20 cellular contexts compared by ENCODE assay signal in genomic region chr14:89184952-89185351, GRCh38.
DNase-seq lines count a peak whose midpoint lies in the region; TF ChIP-seq lines count a peak whose summit lies in the region.
"Had no signal": no experiment of that assay in that cellular context is flagged by ENCODE, and none has a peak within 500 bp of the region (broad histone marks: within the 10 kb centered on the region; RNA-seq: fewer than 3 reads in every experiment).

No MANE protein-coding gene starts in this region.

- H3K36me3 Mint-ChIP-seq in activated T-cell treated with anti-CD3 and anti-CD28 coated beads, Interleukin-2, amount 50 U/mL, for 24 hours (ENCODE audit: low read depth): peaks cover 53% of the 10 kb centered on the region
- H3K36me3 Mint-ChIP-seq in mesothelial cell of epicardium (peaks cover 14% of the 10 kb centered on the region), CD14-positive monocyte (peaks cover 63 to 75% of the 10 kb centered on the region in 2 donors)

- no peaks in the 10 kb centered on the region for H3K36me3 ChIP-seq in tibial artery
- H3K36me3 ChIP-seq: breast epithelium had no signal

- H3K4me1 Mint-ChIP-seq in activated T-cell treated with anti-CD3 and anti-CD28 coated beads, Interleukin-2, amount 50 U/mL, for 24 hours (ENCODE audit: low read depth): peaks cover 10% of the 10 kb centered on the region
- H3K4me1 Mint-ChIP-seq in mesothelial cell of epicardium: peaks cover 39% of the 10 kb centered on the region
- H3K4me1 Mint-ChIP-seq in CD14-positive monocyte: peaks cover 11% of the 10 kb centered on the region

- H3K27me3 ChIP-seq in tibial artery: no peaks in the 10 kb centered on the region
- H3K27me3 ChIP-seq: breast epithelium, tibial nerve had no signal

- no peaks in the 10 kb centered on the region for H3K9me3 ChIP-seq in tibial artery
- H3K9me3 ChIP-seq: A549, breast epithelium, lower lobe of right lung, tibial nerve had no signal

- no peaks in the 10 kb centered on the region for H3K9me3 Mint-ChIP-seq in activated T-cell treated with anti-CD3 and anti-CD28 coated beads, Interleukin-2, amount 50 U/mL, for 24 hours
- H3K9me3 Mint-ChIP-seq in mesothelial cell of epicardium (no peaks in the 10 kb centered on the region), CD14-positive monocyte (peaks cover 0 to 2% (median 0%) of the 10 kb centered on the region in 7 donors)
- H3K9me3 Mint-ChIP-seq: activated naive CD4-positive, alpha-beta T cell treated with anti-CD3 and anti-CD28 coated beads for 36 hours; H9 had no signal

- no peak overlapping the region for H3K4me3 Mint-ChIP-seq in activated T-cell treated with anti-CD3 and anti-CD28 coated beads, Interleukin-2, amount 50 U/mL, for 24 hours
- H3K4me3 Mint-ChIP-seq in mesothelial cell of epicardium (no peak overlapping the region), CD14-positive monocyte (no peak overlapping the region)
- H3K4me3 Mint-ChIP-seq: activated naive CD4-positive, alpha-beta T cell treated with anti-CD3 and anti-CD28 coated beads for 36 hours; H9 had no signal

- no peak for DNase-seq in activated T-cell treated with anti-CD3 and anti-CD28 coated beads, Interleukin-2, amount 50 U/mL, for 24 hours
- DNase-seq in activated T-cell treated with anti-CD3 and anti-CD28 coated beads for 4 hours: no peak
- peak; percentile 21 for DNase-seq in dermis blood vessel endothelial cell
- no peak for DNase-seq in mesothelial cell of epicardium (ENCODE audit: low spot score in 2 of 2, unreplicated experiment in 2 of 2)
- DNase-seq in tibial artery: no peak
- DNase-seq in CD14-positive monocyte (ENCODE audit: low spot score): no peak
- DNase-seq in GM19240 (ENCODE audit: insufficient read length, low spot score): no peak
- DNase-seq in NCI-H2227 (lab: John Stamatoyannopoulos, UW; ENCODE audit: unreplicated experiment): no peak
- DNase-seq: activated CD4-positive, CD25-positive, alpha-beta regulatory T cell; activated CD8-positive, alpha-beta memory T cell treated with anti-CD3 and anti-CD28 coated beads, Interleukin-2, amount 50 U/mL, for 4 hours; activated naive CD4-positive, alpha-beta T cell treated with anti-CD3 and anti-CD28 coated beads for 36 hours; foreskin fibroblast; H9; lower lobe of right lung; NCI-H187; T-helper 1 cell had no signal

- intact Hi-C loops in tibial artery (cut with DNase I; ENCODE audit: low total_unique reads): no loop called here
- intact Hi-C loops in CD14-positive monocyte (cut with micrococcal nuclease): no loop called here

- H3K4me1 ChIP-seq in tibial artery: peaks cover 0 to 59% (median 39%) of the 10 kb centered on the region in 4 donors
- H3K4me1 ChIP-seq: A549, breast epithelium, lower lobe of right lung had no signal

- TF ChIP-seq CTCF in mesothelial cell of epicardium (IDR thresholded peaks at IDR 0.05; ENCODE audit: unreplicated experiment): no peak
- TF ChIP-seq CTCF in tibial artery (IDR thresholded peaks at IDR 0.05): no peak
- no peak for TF ChIP-seq CTCF in CD14-positive monocyte (IDR thresholded peaks at IDR 0.05)

- H3K4me3 ChIP-seq in tibial artery: no peak overlapping the region
- H3K4me3 ChIP-seq: A549, breast epithelium, GM12878, lower lobe of right lung, tibial nerve had no signal

- peak overlapping the region; percentile 8 to 15 for H3K27ac ChIP-seq in tibial artery
- H3K27ac ChIP-seq: A549, breast epithelium, lower lobe of right lung, tibial nerve had no signal

- peak overlapping the region; percentile 2 for H3K27ac Mint-ChIP-seq in activated T-cell treated with anti-CD3 and anti-CD28 coated beads, Interleukin-2, amount 50 U/mL, for 24 hours
- H3K27ac Mint-ChIP-seq in mesothelial cell of epicardium (peak overlapping the region; percentile 70), CD14-positive monocyte (peak overlapping the region in 1 of 7 donors; percentile 6)
- H3K27ac Mint-ChIP-seq: activated naive CD4-positive, alpha-beta T cell treated with anti-CD3 and anti-CD28 coated beads for 36 hours had no signal

- no peaks in the 10 kb centered on the region for H3K27me3 Mint-ChIP-seq in activated T-cell treated with anti-CD3 and anti-CD28 coated beads, Interleukin-2, amount 50 U/mL, for 24 hours
- H3K27me3 Mint-ChIP-seq in mesothelial cell of epicardium (ENCODE audit: low read depth) (no peaks in the 10 kb centered on the region), CD14-positive monocyte (ENCODE audit: low read depth in 3 of 3) (peaks cover 0 to 2% (median 0%) of the 10 kb centered on the region in 3 donors)
